ENCODE assay signal across 33 cellular contexts in the genomic region with DNA sequence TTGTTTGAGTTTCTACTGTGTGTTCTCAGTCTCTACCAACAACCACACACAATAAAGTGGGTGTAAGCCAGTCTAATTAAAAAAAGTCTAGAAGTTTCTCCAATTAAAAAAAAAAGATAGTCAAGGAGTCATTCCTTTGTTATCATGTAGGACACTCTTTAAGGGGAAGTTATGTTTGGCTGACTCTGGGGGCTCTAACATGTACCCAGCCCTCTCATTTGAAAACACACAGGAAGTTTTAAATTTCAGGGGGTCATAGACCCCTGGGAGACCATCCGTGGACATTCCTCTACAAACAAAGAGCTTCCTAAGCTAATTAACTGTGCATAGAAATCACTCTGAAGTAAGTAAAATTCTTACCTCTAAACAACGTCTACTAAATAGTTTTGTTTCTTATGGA.
"Had no signal": no experiment of that assay in that cellular context is flagged by ENCODE, and none has a peak within 500 bp of the region (broad histone marks: within the 10 kb centered on the region; RNA-seq: fewer than 3 reads in every experiment).

No MANE protein-coding gene starts in this region.

- ATAC-seq: activated CD4-positive, alpha-beta T cell treated with anti-CD3 and anti-CD28 coated beads for 36 hours; activated CD8-positive, alpha-beta T cell treated with anti-CD3 and anti-CD28 coated beads, Interleukin-2, amount 10 ng/mL, durations not matched to agents 7 days and 5 days; activated naive CD4-positive, alpha-beta T cell treated with anti-CD3 and anti-CD28 coated beads, Interleukin-2, amount 50 U/mL, for 72 hours; PC-3 had no signal

- H3K27me3 Mint-ChIP-seq: activated CD4-positive, alpha-beta T cell treated with anti-CD3 and anti-CD28 coated beads, Interleukin-2, amount 10 ng/mL, durations not matched to agents 7 days and 5 days had no signal

- H3K36me3 Mint-ChIP-seq: activated naive CD4-positive, alpha-beta T cell treated with anti-CD3 and anti-CD28 coated beads, Interleukin-2, amount 50 U/mL, for 72 hours; brain had no signal

- H3K9me3 Mint-ChIP-seq: activated CD4-positive, alpha-beta T cell treated with anti-CD3 and anti-CD28 coated beads, Interleukin-2, amount 10 ng/mL, durations not matched to agents 7 days and 5 days; activated T-cell treated with anti-CD3 and anti-CD28 coated beads, Interleukin-2, amount 50 U/mL, for 24 hours; activated T-helper 2 cell treated with anti-CD3 and anti-CD28 coated beads, Interferon-gamma antibody, Interleukin-2, Interleukin-4, amounts not matched to agents 10 μg/mL and 5 μg/mL and 100 μg/mL, durations not matched to agents 14 hours and 24 hours and 36 hours; brain; T-helper 2 cell treated with Interferon-gamma antibody and Interleukin-4, amounts not matched to agents 5 μg/mL and 100 μg/mL, for 36 hours had no signal

- H3K9me3 ChIP-seq: adrenal gland, MG63, Peyer's patch, SJSA1, SK-N-SH had no signal

- H3K9ac ChIP-seq: SK-N-SH had no signal

- H3K4me2 ChIP-seq: SK-N-SH had no signal

- H3K4me3 ChIP-seq: adrenal gland, MG63, Peyer's patch, SJSA1 had no signal

- FAIRE-seq: astrocyte, bronchial epithelial cell, TTC549 had no signal

- DNase-seq: activated CD4-positive, alpha-beta T cell treated with anti-CD3 and anti-CD28 coated beads for 36 hours; activated CD4-positive, alpha-beta T cell treated with anti-CD3 and anti-CD28 coated beads, Interleukin-2, amount 10 ng/mL, durations not matched to agents 7 days and 5 days; activated CD4-positive, alpha-beta T cell treated with anti-CD3 and anti-CD28 coated beads, Interleukin-2, amount 50 U/mL, for 48 hours; activated CD8-positive, alpha-beta T cell treated with anti-CD3 and anti-CD28 coated beads, Interleukin-2, amount 10 ng/mL, durations not matched to agents 7 days and 5 days; activated gamma-delta T cell; activated naive CD4-positive, alpha-beta T cell treated with anti-CD3 and anti-CD28 coated beads for 36 hours; activated T-cell treated with anti-CD3 and anti-CD28 coated beads, Interleukin-2, amount 50 U/mL, for 24 hours; adrenal gland; Kasumi-1; KG1; MG63; NCI-H1048; NCI-H1105 treated with DMSO at 0.1 percent for 48 hours; NCI-H1436; NCI-H1694; NCI-H1930; NCI-H2081 treated with DMSO at 0.1 percent for 48 hours; NCI-H226; NCI-H524 treated with DMSO at 0.1 percent for 48 hours; PC-3; Peyer's patch; RPMI8226; SHP77 treated with DMSO at 0.1 percent for 48 hours; SK-N-SH had no signal

- H3K27ac ChIP-seq: adrenal gland, Peyer's patch, SJSA1 had no signal

- H3K27ac Mint-ChIP-seq: activated CD4-positive, alpha-beta T cell treated with anti-CD3 and anti-CD28 coated beads for 36 hours; activated CD4-positive, alpha-beta T cell treated with anti-CD3 and anti-CD28 coated beads, Interleukin-2, amount 10 ng/mL, durations not matched to agents 7 days and 5 days; activated CD8-positive, alpha-beta T cell treated with anti-CD3 and anti-CD28 coated beads, Interleukin-2, amount 10 ng/mL, durations not matched to agents 7 days and 5 days; activated naive CD4-positive, alpha-beta T cell treated with anti-CD3 and anti-CD28 coated beads for 36 hours; activated naive CD4-positive, alpha-beta T cell treated with anti-CD3 and anti-CD28 coated beads, Interleukin-2, amount 50 U/mL, for 72 hours; activated T-cell treated with anti-CD3 and anti-CD28 coated beads, Interleukin-2, amount 50 U/mL, for 24 hours; activated T-helper 2 cell treated with anti-CD3 and anti-CD28 coated beads, Interferon-gamma antibody, Interleukin-2, Interleukin-4, amounts not matched to agents 10 μg/mL and 5 μg/mL and 100 μg/mL, durations not matched to agents 14 hours and 24 hours and 36 hours; T-helper 1 cell treated with Interleukin-12 subunit alpha and Interleukin-12 subunit beta and Interleukin-4 antibody, amounts not matched to agents 30 μg/mL and 1 μg/mL, for 36 hours; T-helper 2 cell treated with Interferon-gamma antibody and Interleukin-4, amounts not matched to agents 5 μg/mL and 100 μg/mL, for 36 hours had no signal

- H3K4me1 ChIP-seq: adrenal gland, Peyer's patch, SJSA1 had no signal

- H3K4me3 Mint-ChIP-seq: activated CD4-positive, alpha-beta T cell treated with anti-CD3 and anti-CD28 coated beads for 36 hours; activated CD4-positive, alpha-beta T cell treated with anti-CD3 and anti-CD28 coated beads, Interleukin-2, amount 10 ng/mL, durations not matched to agents 7 days and 5 days; activated CD8-positive, alpha-beta T cell treated with anti-CD3 and anti-CD28 coated beads, Interleukin-2, amount 10 ng/mL, durations not matched to agents 7 days and 5 days; activated naive CD4-positive, alpha-beta T cell treated with anti-CD3 and anti-CD28 coated beads for 36 hours; activated T-cell treated with anti-CD3 and anti-CD28 coated beads, Interleukin-2, amount 50 U/mL, for 24 hours; brain; T-helper 1 cell treated with Interleukin-12 subunit alpha and Interleukin-12 subunit beta and Interleukin-4 antibody, amounts not matched to agents 30 μg/mL and 1 μg/mL, for 36 hours; T-helper 2 cell treated with Interferon-gamma antibody and Interleukin-4, amounts not matched to agents 5 μg/mL and 100 μg/mL, for 36 hours had no signal

- H3K36me3 ChIP-seq: adrenal gland, MG63, Peyer's patch, SJSA1 had no signal

- H3K27me3 ChIP-seq: MG63, Peyer's patch, SJSA1 had no signal

- H3K4me1 Mint-ChIP-seq: activated CD4-positive, alpha-beta T cell treated with anti-CD3 and anti-CD28 coated beads for 36 hours; activated CD4-positive, alpha-beta T cell treated with anti-CD3 and anti-CD28 coated beads, Interleukin-2, amount 10 ng/mL, durations not matched to agents 7 days and 5 days had no signal
